Comparison of ENCODE assay signal across 21 cellular contexts in the genomic region with DNA sequence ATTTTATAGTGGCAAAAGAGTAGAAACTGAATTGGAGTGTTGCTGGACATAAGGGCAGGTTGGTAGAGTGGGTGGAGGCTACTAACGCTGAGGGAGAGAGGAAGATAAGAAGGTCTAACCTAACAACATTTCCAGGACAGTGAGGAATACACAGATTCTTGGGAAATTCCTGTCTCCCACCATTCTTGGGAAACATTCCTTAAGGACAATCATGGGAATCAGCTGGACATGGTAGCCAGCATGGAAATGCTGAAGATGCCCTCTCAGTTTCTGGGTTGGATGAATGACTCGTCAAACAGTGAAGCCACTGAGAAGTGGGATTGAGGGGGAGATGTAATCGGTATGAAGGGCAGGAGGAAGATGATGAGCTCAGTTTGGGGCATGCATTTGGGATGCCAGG.
DNase-seq lines count a peak whose midpoint lies in the region; TF ChIP-seq lines count a peak whose summit lies in the region.
"Had no signal": no experiment of that assay in that cellular context is flagged by ENCODE, and none has a peak within 500 bp of the region (broad histone marks: within the 10 kb centered on the region; RNA-seq: fewer than 3 reads in every experiment).

No MANE protein-coding gene starts in this region.

- H3K4me3 ChIP-seq in AG04450 (ENCODE audit: low read depth, low read length), result no peak overlapping the region
- no peak overlapping the region for H3K4me3 ChIP-seq in OCI-LY1 (ENCODE audit: low read depth, low read length, poor library complexity, severe bottlenecking)
- no peak overlapping the region for H3K4me3 ChIP-seq in brain microvascular endothelial cell (ENCODE audit: low read depth, low read length)
- no peak overlapping the region for H3K4me3 ChIP-seq in smooth muscle cell
- H3K4me3 ChIP-seq: BLaER1, HAP-1, Peyer's patch had no signal

- H3K4me1 Mint-ChIP-seq in nephron, result peaks cover 60% of the 10 kb centered on the region
- H3K4me1 Mint-ChIP-seq in activated CD4-positive, alpha-beta memory T cell treated with anti-CD3 and anti-CD28 coated beads for 36 hours (ENCODE audit: low read depth), result no peaks in the 10 kb centered on the region
- H3K4me1 Mint-ChIP-seq: CD4-positive, CD25-positive, alpha-beta regulatory T cell had no signal

- peaks cover 4% of the 10 kb centered on the region for H3K27me3 Mint-ChIP-seq in nephron (ENCODE audit: low read depth)
- no peaks in the 10 kb centered on the region for H3K27me3 Mint-ChIP-seq in activated CD4-positive, alpha-beta memory T cell treated with anti-CD3 and anti-CD28 coated beads for 36 hours
- H3K27me3 Mint-ChIP-seq: CD4-positive, CD25-positive, alpha-beta regulatory T cell had no signal

- in situ Hi-C loops in brain microvascular endothelial cell (cut with HindIII; ENCODE audit: low pct_ligation_motif_present, low sequenced_read_pairs), result no loop called here
- in situ Hi-C loops in GM13977 (cut with MboI; ENCODE audit: low pct_unique_long_range_greater_than_20kb, low sequenced_read_pairs, unreplicated experiment), result no loop called here

- TF ChIP-seq CTCF in AG04450 (IDR thresholded peaks at IDR 0.05; ENCODE audit: low read depth, low read length), result no peak
- TF ChIP-seq CTCF in OCI-LY1 (IDR thresholded peaks at IDR 0.05; ENCODE audit: low read length), result no peak
- TF ChIP-seq CTCF in brain microvascular endothelial cell (IDR thresholded peaks at IDR 0.05; ENCODE audit: low read depth, low read length, missing control alignments), result no peak
- TF ChIP-seq CTCF in nephron (IDR thresholded peaks at IDR 0.05; ENCODE audit: unreplicated experiment in 3 of 3), result no peak
- no peak for TF ChIP-seq CTCF in smooth muscle cell (IDR thresholded peaks at IDR 0.05; ENCODE audit: borderline replicate concordance, insufficient read depth, poor library complexity, severe bottlenecking)
- no peak for TF ChIP-seq CTCF in GM13977 (IDR thresholded peaks at IDR 0.05; ENCODE audit: extremely low read depth, insufficient read depth, missing control alignments)

- peaks cover 12% of the 10 kb centered on the region for H3K36me3 Mint-ChIP-seq in nephron (ENCODE audit: low read depth)
- H3K36me3 Mint-ChIP-seq in activated CD4-positive, alpha-beta memory T cell treated with anti-CD3 and anti-CD28 coated beads for 36 hours, result no peaks in the 10 kb centered on the region

- H3K9ac ChIP-seq in OCI-LY1 (ENCODE audit: low read length) (no peak overlapping the region), smooth muscle cell (ENCODE audit: low read depth) (no peak overlapping the region)
- H3K9ac ChIP-seq: BLaER1, SK-N-SH had no signal

- 94% methylated on average over 3 of the region's 3 CpGs for WGBS in smooth muscle cell (ENCODE audit: low lambda C conversion rate)

- H2AFZ ChIP-seq in OCI-LY1 (ENCODE audit: low read length), result no peak overlapping the region
- no peak overlapping the region for H2AFZ ChIP-seq in smooth muscle cell (ENCODE audit: low read depth)

- CTCF ChIA-PET in AG04450 (lab: Charles Lee), result no interaction called here
- CTCF ChIA-PET in activated CD4-positive, alpha-beta memory T cell treated with anti-CD3 and anti-CD28 coated beads for 36 hours (lab: Charles Lee), result interaction anchor here (0.6 kb wide), 1 partner anchor 151 kb away, joined by 3 read pairs; no protein-coding TSS in a partner anchor

- 0 out of 2 replicates have a peak, but pooled peaks cover 9% of the 10 kb centered on the region for H3K79me2 ChIP-seq in OCI-LY1 (ENCODE audit: insufficient read depth, low read length)
- H3K79me2 ChIP-seq in smooth muscle cell (ENCODE audit: low read depth), result no peaks in the 10 kb centered on the region

- H3F3A ChIP-seq in OCI-LY1 (ENCODE audit: insufficient read depth, low read length) (no peaks in the 10 kb centered on the region), smooth muscle cell (ENCODE audit: low read depth) (no peaks in the 10 kb centered on the region)

- H3K36me3 ChIP-seq in OCI-LY1 (ENCODE audit: insufficient read depth, low read length), result peaks cover 33% of the 10 kb centered on the region; the same call in 1 of the 2 replicates
- no peaks in the 10 kb centered on the region for H3K36me3 ChIP-seq in brain microvascular endothelial cell (replicated peaks)
- H3K36me3 ChIP-seq in smooth muscle cell (ENCODE audit: low read depth), result no peaks in the 10 kb centered on the region
- H3K36me3 ChIP-seq: BLaER1, HAP-1, Peyer's patch had no signal

- no peaks in the 10 kb centered on the region for H3K9me2 ChIP-seq in OCI-LY1 (ENCODE audit: low read depth, low read length)
- H3K9me2 ChIP-seq: SK-N-SH had no signal

- no peak overlapping the region for H3K4me3 Mint-ChIP-seq in nephron
- no peak overlapping the region for H3K4me3 Mint-ChIP-seq in activated CD4-positive, alpha-beta memory T cell treated with anti-CD3 and anti-CD28 coated beads for 36 hours
- H3K4me3 Mint-ChIP-seq: CD4-positive, CD25-positive, alpha-beta regulatory T cell had no signal

- H3K9me3 ChIP-seq in AG04450 (ENCODE audit: control insufficient read depth, insufficient read depth, low read length) (no peaks in the 10 kb centered on the region), OCI-LY1 (ENCODE audit: low read length) (no peaks in the 10 kb centered on the region), smooth muscle cell (replicated peaks; ENCODE audit: low read depth) (no peaks in the 10 kb centered on the region)
- H3K9me3 ChIP-seq: BLaER1, HAP-1, Peyer's patch, SK-N-SH had no signal

- no peaks in the 10 kb centered on the region for H3K9me3 Mint-ChIP-seq in nephron
- H3K9me3 Mint-ChIP-seq in activated CD4-positive, alpha-beta memory T cell treated with anti-CD3 and anti-CD28 coated beads for 36 hours, result no peaks in the 10 kb centered on the region

- POLR2A ChIA-PET in AG04450 (lab: Yijun Ruan, JAX), result interaction anchor here (1.0 kb wide), 1 partner anchor 50 kb away, joined by 3 read pairs; no protein-coding TSS in a partner anchor
- POLR2A ChIA-PET in activated CD4-positive, alpha-beta memory T cell treated with anti-CD3 and anti-CD28 coated beads for 36 hours (lab: Charles Lee), result no interaction called here

- H3K4me2 ChIP-seq in OCI-LY1 (ENCODE audit: low read length) (no peak overlapping the region), smooth muscle cell (no peak overlapping the region)
- H3K4me2 ChIP-seq: SK-N-SH had no signal

- H3K4me1 ChIP-seq in OCI-LY1 (ENCODE audit: insufficient read depth, low read length, severe bottlenecking), result peaks cover 49% of the 10 kb centered on the region
- H3K4me1 ChIP-seq in smooth muscle cell (ENCODE audit: low read depth), result peaks cover 4% of the 10 kb centered on the region
- H3K4me1 ChIP-seq: Peyer's patch had no signal

- H3K27me3 ChIP-seq in AG04450 (ENCODE audit: control insufficient read depth, insufficient read depth, low read length) (no peaks in the 10 kb centered on the region), OCI-LY1 (ENCODE audit: insufficient read depth, low read length) (no peaks in the 10 kb centered on the region), brain microvascular endothelial cell (replicated peaks) (no peaks in the 10 kb centered on the region), smooth muscle cell (ENCODE audit: low read depth) (no peaks in the 10 kb centered on the region)
- H3K27me3 ChIP-seq: BLaER1, Peyer's patch had no signal

- H4K20me1 ChIP-seq in OCI-LY1 (ENCODE audit: insufficient read depth, low read length), result no peaks in the 10 kb centered on the region
- no peaks in the 10 kb centered on the region for H4K20me1 ChIP-seq in smooth muscle cell (ENCODE audit: low read depth)

- intact Hi-C loops in activated CD4-positive, alpha-beta memory T cell treated with anti-CD3 and anti-CD28 coated beads for 36 hours (cut with micrococcal nuclease), result no loop called here

- H3K27ac ChIP-seq in AG04450 (ENCODE audit: low read depth, low read length) (peak overlapping the region; percentile 58), OCI-LY1 (ENCODE audit: low read depth, low read length, poor library complexity, severe bottlenecking) (peak overlapping the region; percentile 58), brain microvascular endothelial cell (peak overlapping the region; percentile 13), smooth muscle cell (ENCODE audit: low read depth) (no peak overlapping the region)
- H3K27ac ChIP-seq: 22Rv1, BLaER1, Peyer's patch had no signal

- DNase-seq in AG04450 (ENCODE audit: low read depth, low spot score) (no peak), brain microvascular endothelial cell (no peak), smooth muscle cell (lab: John Stamatoyannopoulos, UW; ENCODE audit: unreplicated experiment) (no peak), Ammon's horn (ENCODE audit: low spot score) (no peak), GM13977 (ENCODE audit: low spot score) (no peak)
- no peak for DNase-seq in activated CD4-positive, alpha-beta memory T cell treated with anti-CD3 and anti-CD28 coated beads for 36 hours
- DNase-seq: CD4-positive, CD25-positive, alpha-beta regulatory T cell; GOT3; KG1; MM.1S; NCI-H2029; NCI-H446 treated with DMSO at 0.1 percent for 48 hours; NCI-H526; NCI-H82; Peyer's patch; SK-N-SH had no signal

- H3K27ac Mint-ChIP-seq in nephron, result peak overlapping the region; percentile 22 to 64 (median 46)
- H3K27ac Mint-ChIP-seq in activated CD4-positive, alpha-beta memory T cell treated with anti-CD3 and anti-CD28 coated beads for 36 hours, result no peak overlapping the region
